Comparison of ENCODE assay signal across 1 cellular context in the genomic region with DNA sequence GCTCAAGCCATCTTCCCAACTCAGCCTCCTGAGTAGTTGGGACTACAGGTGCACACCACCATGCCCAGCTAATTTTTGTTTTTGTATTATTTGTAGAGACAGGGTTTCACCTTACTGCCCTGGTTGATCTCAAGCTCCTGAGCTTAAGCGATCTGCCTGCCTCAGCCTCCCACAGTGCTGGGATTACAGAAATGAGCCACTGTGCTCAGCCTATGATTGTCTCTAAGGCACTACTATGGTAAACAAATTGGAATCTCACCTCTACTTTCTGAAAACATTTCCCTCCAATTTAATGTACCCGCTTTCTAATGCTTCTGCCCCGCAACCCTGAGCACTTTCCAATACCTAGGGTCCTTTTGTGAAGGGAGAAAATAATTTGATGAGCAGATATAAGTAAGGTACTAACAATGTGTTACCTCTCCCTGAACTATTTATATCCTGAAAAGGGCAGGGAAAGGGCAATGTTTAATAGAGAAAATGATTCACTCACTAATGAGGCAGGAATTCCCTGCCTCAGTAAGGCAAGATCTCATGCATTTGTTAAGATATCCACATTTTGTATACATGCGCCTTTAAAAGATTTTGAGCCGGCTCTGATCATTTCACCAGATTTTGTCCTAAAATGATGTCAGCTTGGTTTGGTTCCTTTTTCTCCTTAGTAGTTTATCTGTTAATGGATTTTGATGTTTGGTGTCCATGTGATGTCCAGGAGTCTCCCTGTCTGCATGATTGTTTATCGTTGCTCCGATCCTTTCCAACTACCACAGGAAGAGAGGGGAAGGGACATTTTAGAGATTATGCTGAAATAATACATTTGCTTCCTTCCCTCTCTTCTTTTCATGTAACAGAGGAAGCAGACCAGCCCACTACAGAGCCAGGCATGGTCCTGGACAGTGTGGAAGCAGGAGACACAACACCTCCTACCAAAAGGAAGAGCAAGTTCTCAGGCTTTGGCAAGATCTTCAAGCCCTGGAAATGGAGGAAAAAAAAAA.
TF ChIP-seq lines count a peak whose summit lies in the region.

No MANE protein-coding gene starts in this region.

TF ChIP-seq in GM23338, 12 proteins besides CTCF, POLR2A, EP300 and RAD21 (continued from another document):
- TF ChIP-seq, protein P1, sequence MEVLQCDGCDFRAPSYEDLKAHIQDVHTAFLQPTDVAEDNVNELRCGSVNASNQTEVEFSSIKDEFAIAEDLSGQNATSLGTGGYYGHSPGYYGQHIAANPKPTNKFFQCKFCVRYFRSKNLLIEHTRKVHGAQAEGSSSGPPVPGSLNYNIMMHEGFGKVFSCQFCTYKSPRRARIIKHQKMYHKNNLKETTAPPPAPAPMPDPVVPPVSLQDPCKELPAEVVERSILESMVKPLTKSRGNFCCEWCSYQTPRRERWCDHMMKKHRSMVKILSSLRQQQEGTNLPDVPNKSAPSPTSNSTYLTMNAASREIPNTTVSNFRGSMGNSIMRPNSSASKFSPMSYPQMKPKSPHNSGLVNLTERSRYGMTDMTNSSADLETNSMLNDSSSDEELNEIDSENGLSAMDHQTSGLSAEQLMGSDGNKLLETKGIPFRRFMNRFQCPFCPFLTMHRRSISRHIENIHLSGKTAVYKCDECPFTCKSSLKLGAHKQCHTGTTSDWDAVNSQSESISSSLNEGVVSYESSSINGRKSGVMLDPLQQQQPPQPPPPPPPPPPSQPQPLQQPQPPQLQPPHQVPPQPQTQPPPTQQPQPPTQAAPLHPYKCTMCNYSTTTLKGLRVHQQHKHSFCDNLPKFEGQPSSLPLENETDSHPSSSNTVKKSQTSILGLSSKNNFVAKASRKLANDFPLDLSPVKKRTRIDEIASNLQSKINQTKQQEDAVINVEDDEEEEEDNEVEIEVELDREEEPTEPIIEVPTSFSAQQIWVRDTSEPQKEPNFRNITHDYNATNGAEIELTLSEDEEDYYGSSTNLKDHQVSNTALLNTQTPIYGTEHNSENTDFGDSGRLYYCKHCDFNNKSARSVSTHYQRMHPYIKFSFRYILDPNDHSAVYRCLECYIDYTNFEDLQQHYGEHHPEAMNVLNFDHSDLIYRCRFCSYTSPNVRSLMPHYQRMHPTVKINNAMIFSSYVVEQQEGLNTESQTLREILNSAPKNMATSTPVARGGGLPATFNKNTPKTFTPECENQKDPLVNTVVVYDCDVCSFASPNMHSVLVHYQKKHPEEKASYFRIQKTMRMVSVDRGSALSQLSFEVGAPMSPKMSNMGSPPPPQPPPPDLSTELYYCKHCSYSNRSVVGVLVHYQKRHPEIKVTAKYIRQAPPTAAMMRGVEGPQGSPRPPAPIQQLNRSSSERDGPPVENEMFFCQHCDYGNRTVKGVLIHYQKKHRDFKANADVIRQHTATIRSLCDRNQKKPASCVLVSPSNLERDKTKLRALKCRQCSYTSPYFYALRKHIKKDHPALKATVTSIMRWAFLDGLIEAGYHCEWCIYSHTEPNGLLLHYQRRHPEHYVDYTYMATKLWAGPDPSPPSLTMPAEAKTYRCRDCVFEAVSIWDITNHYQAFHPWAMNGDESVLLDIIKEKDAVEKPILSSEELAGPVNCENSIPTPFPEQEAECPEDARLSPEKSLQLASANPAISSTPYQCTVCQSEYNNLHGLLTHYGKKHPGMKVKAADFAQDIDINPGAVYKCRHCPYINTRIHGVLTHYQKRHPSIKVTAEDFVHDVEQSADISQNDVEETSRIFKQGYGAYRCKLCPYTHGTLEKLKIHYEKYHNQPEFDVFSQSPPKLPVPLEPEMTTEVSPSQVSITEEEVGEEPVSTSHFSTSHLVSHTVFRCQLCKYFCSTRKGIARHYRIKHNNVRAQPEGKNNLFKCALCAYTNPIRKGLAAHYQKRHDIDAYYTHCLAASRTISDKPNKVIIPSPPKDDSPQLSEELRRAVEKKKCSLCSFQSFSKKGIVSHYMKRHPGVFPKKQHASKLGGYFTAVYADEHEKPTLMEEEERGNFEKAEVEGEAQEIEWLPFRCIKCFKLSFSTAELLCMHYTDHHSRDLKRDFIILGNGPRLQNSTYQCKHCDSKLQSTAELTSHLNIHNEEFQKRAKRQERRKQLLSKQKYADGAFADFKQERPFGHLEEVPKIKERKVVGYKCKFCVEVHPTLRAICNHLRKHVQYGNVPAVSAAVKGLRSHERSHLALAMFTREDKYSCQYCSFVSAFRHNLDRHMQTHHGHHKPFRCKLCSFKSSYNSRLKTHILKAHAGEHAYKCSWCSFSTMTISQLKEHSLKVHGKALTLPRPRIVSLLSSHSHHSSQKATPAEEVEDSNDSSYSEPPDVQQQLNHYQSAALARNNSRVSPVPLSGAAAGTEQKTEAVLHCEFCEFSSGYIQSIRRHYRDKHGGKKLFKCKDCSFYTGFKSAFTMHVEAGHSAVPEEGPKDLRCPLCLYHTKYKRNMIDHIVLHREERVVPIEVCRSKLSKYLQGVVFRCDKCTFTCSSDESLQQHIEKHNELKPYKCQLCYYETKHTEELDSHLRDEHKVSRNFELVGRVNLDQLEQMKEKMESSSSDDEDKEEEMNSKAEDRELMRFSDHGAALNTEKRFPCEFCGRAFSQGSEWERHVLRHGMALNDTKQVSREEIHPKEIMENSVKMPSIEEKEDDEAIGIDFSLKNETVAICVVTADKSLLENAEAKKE (CRISPR knock-in tag; IDR thresholded peaks at IDR 0.05) = no peak
- no peak for TF ChIP-seq POLR2AphosphoS5 (IDR thresholded peaks at IDR 0.05; ENCODE audit: low read depth)
- no peak for TF ChIP-seq CREB1 (CRISPR knock-in tag; IDR thresholded peaks at IDR 0.05; ENCODE audit: low read depth)
- TF ChIP-seq ZNF114 (CRISPR knock-in tag; IDR thresholded peaks at IDR 0.05) = no peak
- TF ChIP-seq STAT1 (IDR thresholded peaks at IDR 0.05; ENCODE audit: unreplicated experiment) = no peak
- TF ChIP-seq, protein P2, sequence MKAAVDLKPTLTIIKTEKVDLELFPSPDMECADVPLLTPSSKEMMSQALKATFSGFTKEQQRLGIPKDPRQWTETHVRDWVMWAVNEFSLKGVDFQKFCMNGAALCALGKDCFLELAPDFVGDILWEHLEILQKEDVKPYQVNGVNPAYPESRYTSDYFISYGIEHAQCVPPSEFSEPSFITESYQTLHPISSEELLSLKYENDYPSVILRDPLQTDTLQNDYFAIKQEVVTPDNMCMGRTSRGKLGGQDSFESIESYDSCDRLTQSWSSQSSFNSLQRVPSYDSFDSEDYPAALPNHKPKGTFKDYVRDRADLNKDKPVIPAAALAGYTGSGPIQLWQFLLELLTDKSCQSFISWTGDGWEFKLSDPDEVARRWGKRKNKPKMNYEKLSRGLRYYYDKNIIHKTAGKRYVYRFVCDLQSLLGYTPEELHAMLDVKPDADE (IDR thresholded peaks at IDR 0.05) = no peak
- TF ChIP-seq, protein P3, sequence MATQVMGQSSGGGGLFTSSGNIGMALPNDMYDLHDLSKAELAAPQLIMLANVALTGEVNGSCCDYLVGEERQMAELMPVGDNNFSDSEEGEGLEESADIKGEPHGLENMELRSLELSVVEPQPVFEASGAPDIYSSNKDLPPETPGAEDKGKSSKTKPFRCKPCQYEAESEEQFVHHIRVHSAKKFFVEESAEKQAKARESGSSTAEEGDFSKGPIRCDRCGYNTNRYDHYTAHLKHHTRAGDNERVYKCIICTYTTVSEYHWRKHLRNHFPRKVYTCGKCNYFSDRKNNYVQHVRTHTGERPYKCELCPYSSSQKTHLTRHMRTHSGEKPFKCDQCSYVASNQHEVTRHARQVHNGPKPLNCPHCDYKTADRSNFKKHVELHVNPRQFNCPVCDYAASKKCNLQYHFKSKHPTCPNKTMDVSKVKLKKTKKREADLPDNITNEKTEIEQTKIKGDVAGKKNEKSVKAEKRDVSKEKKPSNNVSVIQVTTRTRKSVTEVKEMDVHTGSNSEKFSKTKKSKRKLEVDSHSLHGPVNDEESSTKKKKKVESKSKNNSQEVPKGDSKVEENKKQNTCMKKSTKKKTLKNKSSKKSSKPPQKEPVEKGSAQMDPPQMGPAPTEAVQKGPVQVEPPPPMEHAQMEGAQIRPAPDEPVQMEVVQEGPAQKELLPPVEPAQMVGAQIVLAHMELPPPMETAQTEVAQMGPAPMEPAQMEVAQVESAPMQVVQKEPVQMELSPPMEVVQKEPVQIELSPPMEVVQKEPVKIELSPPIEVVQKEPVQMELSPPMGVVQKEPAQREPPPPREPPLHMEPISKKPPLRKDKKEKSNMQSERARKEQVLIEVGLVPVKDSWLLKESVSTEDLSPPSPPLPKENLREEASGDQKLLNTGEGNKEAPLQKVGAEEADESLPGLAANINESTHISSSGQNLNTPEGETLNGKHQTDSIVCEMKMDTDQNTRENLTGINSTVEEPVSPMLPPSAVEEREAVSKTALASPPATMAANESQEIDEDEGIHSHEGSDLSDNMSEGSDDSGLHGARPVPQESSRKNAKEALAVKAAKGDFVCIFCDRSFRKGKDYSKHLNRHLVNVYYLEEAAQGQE (IDR thresholded peaks at IDR 0.05; ENCODE audit: unreplicated experiment) = no peak
